14 cellular contexts compared by ENCODE assay signal in genomic region chr1:41238311-41239094, GRCh38. TPM values are rescaled to one million over a fixed set of nuclear protein-coding genes. Genes with fewer than 3 reads are reported as not detected.
DNase-seq lines count a peak whose midpoint lies in the region; ATAC-seq, FAIRE-seq and TF ChIP-seq lines count a peak whose summit lies in the region.
"Had no signal": no experiment of that assay in that cellular context is flagged by ENCODE, and none has a peak within 500 bp of the region (broad histone marks: within the 10 kb centered on the region; RNA-seq: fewer than 3 reads in every experiment).

No MANE protein-coding gene starts in this region.

- H3K9ac ChIP-seq in BLaER1 treated with 17β-estradiol and CSF1 and Interleukin-3, amounts not matched to agents 10 nM and 100 nM, result no peak overlapping the region

- TF ChIP-seq POLR2A in GM12892 (IDR thresholded peaks at IDR 0.05; ENCODE audit: low read depth, low read length), result no peak

- H3K4me3 ChIP-seq in BLaER1 treated with 17β-estradiol and CSF1 and Interleukin-3, amounts not matched to agents 10 nM and 100 nM, result no peak overlapping the region

- no peak for ATAC-seq in GM21367 (IDR thresholded peaks at IDR 0.05; ENCODE audit: unreplicated experiment)
- no peak for ATAC-seq in sciatic nerve

- H3K4me1 ChIP-seq in BLaER1 treated with 17β-estradiol and CSF1 and Interleukin-3, amounts not matched to agents 10 nM and 100 nM, result peaks cover 45 to 62% (median 50%) of the 10 kb centered on the region in 10 experiments

- no peak overlapping the region for H3K27ac ChIP-seq in BLaER1 treated with 17β-estradiol and CSF1 and Interleukin-3, amounts not matched to agents 10 nM and 100 nM
- peak overlapping the region; percentile 33 for H3K27ac ChIP-seq in epithelial cell of prostate
- H3K27ac ChIP-seq: neutrophil had no signal

- H3K36me3 ChIP-seq in BLaER1 treated with 17β-estradiol and CSF1 and Interleukin-3, amounts not matched to agents 10 nM and 100 nM, result peaks cover 0 to 40% (median 7%) of the 10 kb centered on the region in 11 experiments; a peak in 7 of 22 replicates
- H3K36me3 ChIP-seq: neutrophil had no signal

- no peaks in the 10 kb centered on the region for H3K27me3 ChIP-seq in BLaER1 treated with 17β-estradiol and CSF1 and Interleukin-3, amounts not matched to agents 10 nM and 100 nM

- H3K4me2 ChIP-seq in BLaER1 treated with 17β-estradiol and CSF1 and Interleukin-3, amounts not matched to agents 10 nM and 100 nM, result peak overlapping the region; percentile 9 to 93 (median 87); a peak in 21 of 22 replicates

- H4K20me1 ChIP-seq in BLaER1 treated with 17β-estradiol and CSF1 and Interleukin-3, amounts not matched to agents 10 nM and 100 nM, result peaks cover 0 to 75% (median 36%) of the 10 kb centered on the region in 11 experiments; a peak in 18 of 22 replicates

- H3K9me3 ChIP-seq in BLaER1 treated with 17β-estradiol and CSF1 and Interleukin-3, amounts not matched to agents 10 nM and 100 nM (replicated peaks in 1 of 11), result no peaks in the 10 kb centered on the region
- H3K9me3 ChIP-seq: neutrophil had no signal

- intact Hi-C loops in sciatic nerve (cut with DNase I), result no loop called here

- peak; percentile 36 for FAIRE-seq in GM12892 (lab: Jason Lieb, UNC)
- peak; percentile 42 for FAIRE-seq in RCC 7860 (lab: Jason Lieb, UNC)

- no peak for DNase-seq in GM12892 (ENCODE audit: insufficient read length)
- peak; percentile 56 for DNase-seq in RCC 7860 (ENCODE audit: low spot score)
- no peak for DNase-seq in epithelial cell of prostate (ENCODE audit: low read depth, low spot score)
- no peak for DNase-seq in SIG-M5 treated with dmso at 0.1 percent for 504 hours (lab: John Stamatoyannopoulos, UW; ENCODE audit: unreplicated experiment)
- no peak for DNase-seq in NCI-H146 treated with DMSO at 0.1 percent for 48 hours (lab: John Stamatoyannopoulos, UW; ENCODE audit: unreplicated experiment)
- DNase-seq in sciatic nerve (ENCODE audit: low spot score), result no peak
- DNase-seq: activated T-cell treated with anti-CD3 and anti-CD28 coated beads, Interleukin-2, amount 50 U/mL, for 48 hours; CD8-positive, alpha-beta memory T cell; left cardiac atrium; NCI-H1105; stimulated activated CD4-positive, alpha-beta T cell treated with anti-CD3 and anti-CD28 coated beads, Interleukin-15, amount 100 ng/mL, for 24 hours had no signal

RNA-seq across cellular contexts. Expression of gene SCMH1, which starts 3.6 kb away (rescaled TPM):
- 18.4 TPM for polyA plus RNA-seq in GM12892 (2012; ENCODE audit: missing spikeins)
- total RNA-seq in sciatic nerve, result 48.9 TPM
